Comparison of ENCODE assay signal across 22 cellular contexts in the genomic region with DNA sequence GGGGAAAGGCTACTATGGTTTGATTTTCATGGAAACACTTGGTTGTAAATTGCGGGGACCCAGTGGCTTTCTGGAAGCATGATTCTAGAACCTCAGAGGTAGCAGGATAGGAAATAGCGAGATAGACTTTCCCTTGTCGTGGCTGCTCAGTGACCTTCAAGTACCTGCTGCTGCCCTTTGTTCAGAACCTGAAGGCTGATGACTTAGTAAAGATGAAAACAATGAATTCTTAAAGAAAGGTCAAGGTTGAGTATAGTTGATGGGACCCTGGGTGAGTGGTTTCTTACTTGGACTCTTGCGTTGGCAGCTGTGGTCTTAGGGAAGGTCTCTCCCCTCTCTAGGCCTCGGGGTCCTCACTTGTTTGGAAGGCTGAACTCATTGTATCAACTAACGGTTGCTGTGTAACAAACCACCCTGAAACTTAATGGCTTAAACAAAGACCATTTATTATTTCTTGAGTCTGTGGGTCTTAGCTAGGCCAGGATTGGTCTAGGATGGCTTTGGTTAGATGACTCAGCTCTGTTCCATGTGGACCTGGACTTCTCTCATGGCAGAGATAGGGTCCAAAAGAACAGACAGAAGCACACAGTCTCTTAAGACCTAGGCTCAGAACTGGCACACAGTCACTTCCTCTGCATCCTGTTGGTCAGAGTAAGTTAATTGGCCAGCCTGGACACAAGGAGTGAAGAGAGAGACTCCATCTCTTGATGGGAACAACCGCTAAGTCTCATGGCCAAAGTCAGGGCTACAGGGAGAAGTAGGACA.
DNase-seq lines count a peak whose midpoint lies in the region; ATAC-seq and TF ChIP-seq lines count a peak whose summit lies in the region.
"Had no signal": no experiment of that assay in that cellular context is flagged by ENCODE, and none has a peak within 500 bp of the region (broad histone marks: within the 10 kb centered on the region; RNA-seq: fewer than 3 reads in every experiment).

No MANE protein-coding gene starts in this region.

- H3K4me2 ChIP-seq in osteoblast (ENCODE audit: insufficient read depth, low read length), result no peak overlapping the region
- H3K4me2 ChIP-seq: hepatocyte had no signal

- no peaks in the 10 kb centered on the region for H3K27me3 Mint-ChIP-seq in activated CD4-positive, alpha-beta T cell treated with anti-CD3 and anti-CD28 coated beads, Interleukin-2, amount 10 ng/mL, durations not matched to agents 7 days and 5 days
- H3K27me3 Mint-ChIP-seq in activated CD4-positive, alpha-beta T cell treated with anti-CD3 and anti-CD28 coated beads, Interleukin-2, amount 10 ng/mL, durations not matched to agents 24 days and 14 days, result peaks cover 16% of the 10 kb centered on the region
- no peaks in the 10 kb centered on the region for H3K27me3 Mint-ChIP-seq in Calu3 (ENCODE audit: unreplicated experiment)
- H3K27me3 Mint-ChIP-seq: effector memory CD8-positive, alpha-beta T cell had no signal

- peak overlapping the region; percentile 8 for H2AFZ ChIP-seq in osteoblast (ENCODE audit: low read length)
- H2AFZ ChIP-seq: hepatocyte had no signal

- H3K27me3 ChIP-seq in brain microvascular endothelial cell (replicated peaks) (no peaks in the 10 kb centered on the region), osteoblast (ENCODE audit: insufficient read depth, low read length) (no peaks in the 10 kb centered on the region)
- H3K27me3 ChIP-seq: BLaER1, hepatocyte, SJCRH30, tibial artery had no signal

- no peak for DNase-seq in activated CD4-positive, alpha-beta T cell treated with anti-CD3 and anti-CD28 coated beads, Interleukin-2, amount 10 ng/mL, durations not matched to agents 7 days and 5 days
- DNase-seq in activated CD4-positive, alpha-beta T cell treated with anti-CD3 and anti-CD28 coated beads, Interleukin-2, amount 10 ng/mL, durations not matched to agents 24 days and 14 days, result no peak
- peak; percentile 44 for DNase-seq in HT1080 (ENCODE audit: low read depth)
- DNase-seq in brain microvascular endothelial cell, result no peak
- no peak for DNase-seq in osteoblast (ENCODE audit: insufficient read length, low spot score, missing footprints)
- DNase-seq in Calu3, result no peak
- DNase-seq: 8988T, amniotic stem cell, DMS153, NCI-H1417 treated with DMSO at 0.1 percent for 48 hours, NCI-H69, OCI-M1, psoas muscle, SJCRH30 had no signal

- BruUV-seq in Calu3 (replicated peaks; lab: Mats Ljungman, UMichigan), result no TSS peak

- in situ Hi-C loops in brain microvascular endothelial cell (cut with HindIII; ENCODE audit: low pct_ligation_motif_present, low sequenced_read_pairs), result no loop called here

- peaks cover 2% of the 10 kb centered on the region for H3K9me3 Mint-ChIP-seq in activated CD4-positive, alpha-beta T cell treated with anti-CD3 and anti-CD28 coated beads, Interleukin-2, amount 10 ng/mL, durations not matched to agents 7 days and 5 days
- H3K9me3 Mint-ChIP-seq in activated CD4-positive, alpha-beta T cell treated with anti-CD3 and anti-CD28 coated beads, Interleukin-2, amount 10 ng/mL, durations not matched to agents 24 days and 14 days, result no peaks in the 10 kb centered on the region
- H3K9me3 Mint-ChIP-seq in Calu3 (ENCODE audit: low read depth, unreplicated experiment), result no peaks in the 10 kb centered on the region
- H3K9me3 Mint-ChIP-seq: effector memory CD8-positive, alpha-beta T cell; memory B cell; natural killer cell treated with Interleukin-12 subunit alpha and Interleukin-12 subunit beta and Interleukin-15 and Interleukin-18, amount 100 ng/mL, for 72 hours had no signal

- H3K4me3 Mint-ChIP-seq in activated CD4-positive, alpha-beta T cell treated with anti-CD3 and anti-CD28 coated beads, Interleukin-2, amount 10 ng/mL, durations not matched to agents 7 days and 5 days, result no peak overlapping the region
- H3K4me3 Mint-ChIP-seq in activated CD4-positive, alpha-beta T cell treated with anti-CD3 and anti-CD28 coated beads, Interleukin-2, amount 10 ng/mL, durations not matched to agents 24 days and 14 days, result no peak overlapping the region
- no peak overlapping the region for H3K4me3 Mint-ChIP-seq in Calu3 (ENCODE audit: low read depth, unreplicated experiment)
- H3K4me3 Mint-ChIP-seq: memory B cell had no signal

- intact Hi-C loops in activated CD4-positive, alpha-beta T cell treated with anti-CD3 and anti-CD28 coated beads, Interleukin-2, amount 10 ng/mL, durations not matched to agents 24 days and 14 days (cut with micrococcal nuclease), result no loop called here
- intact Hi-C loops in Calu3 (cut with micrococcal nuclease; ENCODE audit: unreplicated experiment), result no loop called here

- no peaks in the 10 kb centered on the region for H3K9me3 ChIP-seq in osteoblast (ENCODE audit: low read depth, low read length)
- H3K9me3 ChIP-seq: BLaER1, psoas muscle, SJCRH30, tibial artery had no signal

- CTCF ChIA-PET in activated CD4-positive, alpha-beta T cell treated with anti-CD3 and anti-CD28 coated beads, Interleukin-2, amount 10 ng/mL, durations not matched to agents 7 days and 5 days (lab: Charles Lee), result no interaction called here
- CTCF ChIA-PET in Calu3 (lab: Charles Lee), result no interaction called here

- no peaks in the 10 kb centered on the region for H3K79me2 ChIP-seq in osteoblast (ENCODE audit: insufficient read depth, low read length)
- H3K79me2 ChIP-seq: hepatocyte had no signal

- no peak overlapping the region for H3K4me3 ChIP-seq in brain microvascular endothelial cell (ENCODE audit: low read depth, low read length)
- no peak overlapping the region for H3K4me3 ChIP-seq in osteoblast (ENCODE audit: insufficient read depth, low read length)
- H3K4me3 ChIP-seq: BLaER1, hepatocyte, psoas muscle, SJCRH30, tibial artery had no signal

- peak overlapping the region; percentile 36 for H3K27ac Mint-ChIP-seq in activated CD4-positive, alpha-beta T cell treated with anti-CD3 and anti-CD28 coated beads, Interleukin-2, amount 10 ng/mL, durations not matched to agents 7 days and 5 days
- H3K27ac Mint-ChIP-seq in activated CD4-positive, alpha-beta T cell treated with anti-CD3 and anti-CD28 coated beads, Interleukin-2, amount 10 ng/mL, durations not matched to agents 24 days and 14 days, result no peak overlapping the region
- H3K27ac Mint-ChIP-seq in Calu3 (ENCODE audit: unreplicated experiment), result no peak overlapping the region
- H3K27ac Mint-ChIP-seq: memory B cell had no signal

- ATAC-seq in activated CD4-positive, CD25-positive, alpha-beta regulatory T cell treated with anti-CD3 and anti-CD28 coated beads, Interleukin-2, amount 50 U/mL, for 24 hours, result no peak
- ATAC-seq in HG02852 (IDR thresholded peaks at IDR 0.05; ENCODE audit: unreplicated experiment), result no peak
- ATAC-seq: psoas muscle had no signal

- H3K4me1 Mint-ChIP-seq in activated CD4-positive, alpha-beta T cell treated with anti-CD3 and anti-CD28 coated beads, Interleukin-2, amount 10 ng/mL, durations not matched to agents 7 days and 5 days, result peaks cover 48% of the 10 kb centered on the region
- H3K4me1 Mint-ChIP-seq in activated CD4-positive, alpha-beta T cell treated with anti-CD3 and anti-CD28 coated beads, Interleukin-2, amount 10 ng/mL, durations not matched to agents 24 days and 14 days, result peaks cover 20% of the 10 kb centered on the region
- H3K4me1 Mint-ChIP-seq in Calu3 (ENCODE audit: low read depth, unreplicated experiment), result peaks cover 10% of the 10 kb centered on the region

- peaks cover 8% of the 10 kb centered on the region for H3K36me3 Mint-ChIP-seq in activated CD4-positive, alpha-beta T cell treated with anti-CD3 and anti-CD28 coated beads, Interleukin-2, amount 10 ng/mL, durations not matched to agents 7 days and 5 days (ENCODE audit: low read depth)
- H3K36me3 Mint-ChIP-seq in activated CD4-positive, alpha-beta T cell treated with anti-CD3 and anti-CD28 coated beads, Interleukin-2, amount 10 ng/mL, durations not matched to agents 24 days and 14 days (ENCODE audit: low read depth), result peaks cover 2% of the 10 kb centered on the region
- H3K36me3 Mint-ChIP-seq in Calu3 (ENCODE audit: insufficient read depth, unreplicated experiment), result no peaks in the 10 kb centered on the region
- H3K36me3 Mint-ChIP-seq: memory B cell; natural killer cell treated with Interleukin-12 subunit alpha and Interleukin-12 subunit beta and Interleukin-15 and Interleukin-18, amount 100 ng/mL, for 72 hours had no signal

- TF ChIP-seq CTCF in brain microvascular endothelial cell (IDR thresholded peaks at IDR 0.05; ENCODE audit: low read depth, low read length, missing control alignments), result no peak
- no peak for TF ChIP-seq CTCF in osteoblast (IDR thresholded peaks at IDR 0.05; ENCODE audit: extremely low read depth, low read depth, low read length)
- TF ChIP-seq CTCF in Calu3 (IDR thresholded peaks at IDR 0.05; ENCODE audit: unreplicated experiment), result no peak

- H3K36me3 ChIP-seq in brain microvascular endothelial cell (replicated peaks) (no peaks in the 10 kb centered on the region), osteoblast (ENCODE audit: insufficient read depth, low read length) (no peaks in the 10 kb centered on the region)
- H3K36me3 ChIP-seq: BLaER1, SJCRH30, tibial artery had no signal

- POLR2A ChIA-PET in activated CD4-positive, alpha-beta T cell treated with anti-CD3 and anti-CD28 coated beads, Interleukin-2, amount 10 ng/mL, durations not matched to agents 7 days and 5 days (lab: Charles Lee), result no interaction called here

- H3K27ac ChIP-seq in brain microvascular endothelial cell (peak overlapping the region; percentile 48), osteoblast (ENCODE audit: low read depth, low read length) (peak overlapping the region; percentile 41)
- H3K27ac ChIP-seq: BLaER1, hepatocyte, psoas muscle, SJCRH30, tibial artery had no signal

- no peaks in the 10 kb centered on the region for H4K20me1 ChIP-seq in osteoblast (ENCODE audit: insufficient read depth, low read length)
- H4K20me1 ChIP-seq: BLaER1 had no signal

- H3K4me1 ChIP-seq in osteoblast (ENCODE audit: insufficient read depth, low read length), result peaks cover 34% of the 10 kb centered on the region
